In genomic region chr5:35228304-35228703, GRCh38 we compare ENCODE assay signal across 1 cellular context.
TF ChIP-seq lines count a peak whose summit lies in the region.

No MANE protein-coding gene starts in this region.

TF ChIP-seq in H1, 55 proteins besides CTCF, POLR2A, EP300 and RAD21 (continued from another document):
- TF ChIP-seq KDM5A (IDR thresholded peaks at IDR 0.05; ENCODE audit: low read length), result no peak
- no peak for TF ChIP-seq TBP (IDR thresholded peaks at IDR 0.05; ENCODE audit: low read depth, low read length)
- TF ChIP-seq TEAD4 (IDR thresholded peaks at IDR 0.05; ENCODE audit: low read depth, low read length), result no peak
- TF ChIP-seq PHF8 (conservative IDR thresholded peaks at IDR 0.05; ENCODE audit: low read depth, low read length), result no peak
